ENCODE assay signal across 9 cellular contexts in the genomic region with DNA sequence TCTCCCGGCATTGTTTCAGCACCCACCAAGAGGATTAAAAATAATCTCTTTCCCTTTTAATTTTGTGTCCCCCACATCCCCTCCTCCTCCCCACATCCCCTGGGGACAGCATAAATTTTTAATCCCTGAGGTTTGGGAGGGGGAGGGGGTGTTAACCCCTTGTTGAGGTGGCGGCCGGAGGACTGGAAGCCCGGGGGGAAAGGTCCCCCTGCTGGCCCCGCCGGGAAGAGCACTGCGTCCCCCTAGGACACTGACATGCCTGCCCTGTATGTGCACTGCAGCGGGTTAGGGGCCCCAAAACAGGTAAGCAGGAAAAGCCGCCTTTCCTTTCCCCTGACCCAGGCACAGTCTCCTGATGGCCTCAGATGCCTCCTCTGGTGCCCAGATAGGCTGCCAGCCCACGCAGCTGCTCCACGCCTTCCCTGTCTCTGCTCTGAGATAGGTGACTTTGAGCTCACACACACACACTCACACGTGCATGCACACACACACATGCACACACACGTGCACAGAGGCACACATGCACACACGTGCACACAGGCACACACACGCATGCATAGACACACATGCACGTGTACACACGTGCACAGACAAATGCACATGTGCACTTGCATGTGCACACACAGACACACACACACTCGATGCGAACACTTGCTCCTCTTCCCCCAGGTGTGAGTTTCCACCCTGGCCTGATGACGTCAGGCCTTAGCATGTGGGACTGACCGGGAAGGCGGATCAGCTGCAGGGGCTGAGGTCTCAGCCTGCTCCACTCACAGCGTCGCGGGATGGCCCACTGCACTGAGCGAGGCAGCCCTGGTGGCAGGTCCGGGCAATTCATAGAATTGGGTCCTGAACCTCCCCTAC. TPM values are rescaled to one million over a fixed set of nuclear protein-coding genes. Genes with fewer than 3 reads are reported as not detected.
DNase-seq lines count a peak whose midpoint lies in the region; ATAC-seq, FAIRE-seq and TF ChIP-seq lines count a peak whose summit lies in the region.
"Had no signal": no experiment of that assay in that cellular context is flagged by ENCODE, and none has a peak within 500 bp of the region (broad histone marks: within the 10 kb centered on the region; RNA-seq: fewer than 3 reads in every experiment).

No MANE protein-coding gene starts in this region.

- H4K20me1 ChIP-seq in OCI-LY7 (ENCODE audit: insufficient read depth, low read length): no peaks in the 10 kb centered on the region

- peaks cover 18% of the 10 kb centered on the region; the same call in 1 of the 2 replicates for H3K4me1 ChIP-seq in Caco-2
- H3K4me1 ChIP-seq in OCI-LY7 (ENCODE audit: insufficient read depth, low read length, poor library complexity, severe bottlenecking): no peaks in the 10 kb centered on the region
- H3K4me1 ChIP-seq in mesodermal cell (ENCODE audit: control insufficient read depth, insufficient read depth, low read length, poor library complexity, severe bottlenecking): peaks cover 6% of the 10 kb centered on the region
- no peaks in the 10 kb centered on the region for H3K4me1 ChIP-seq in aorta (ENCODE audit: control insufficient read depth in 1 of 2, insufficient read depth in 2 of 2, low read length in 2 of 2)

- POLR2A ChIA-PET in Caco-2 (lab: Charles Lee): no interaction called here
- POLR2A ChIA-PET in HEK293T (lab: Yijun Ruan, JAX): interaction anchor here (0.7 to 1.0 kb wide), 2 partner anchors 24 to 156 kb away, joined by 3 read pairs; no protein-coding TSS in a partner anchor
- POLR2A ChIA-PET in OCI-LY7 (lab: Charles Lee): interaction anchor here (0.6 to 1.4 kb wide), 2 partner anchors 9 to 139 kb away, joined by 3 read pairs; no protein-coding TSS in a partner anchor

- H3K27me3 ChIP-seq in Caco-2 (replicated peaks; ENCODE audit: control insufficient read depth, insufficient read depth, low read length): no peaks in the 10 kb centered on the region
- H3K27me3 ChIP-seq in aorta (ENCODE audit: control insufficient read depth in 1 of 2, insufficient read depth in 2 of 2, low read length in 1 of 2): no peaks in the 10 kb centered on the region

- H3K79me2 ChIP-seq in OCI-LY7 (ENCODE audit: insufficient read depth, low read depth, low read length): no peaks in the 10 kb centered on the region

- peaks cover 3% of the 10 kb centered on the region for H3K27me3 Mint-ChIP-seq in Caco-2 (ENCODE audit: insufficient read depth, unreplicated experiment)

- no peak overlapping the region for H3K27ac ChIP-seq in OCI-LY7 (ENCODE audit: low read depth, low read length, poor library complexity, severe bottlenecking)
- H3K27ac ChIP-seq in mesodermal cell (ENCODE audit: low read depth, low read length, severe bottlenecking): no peak overlapping the region
- no peak overlapping the region for H3K27ac ChIP-seq in aorta (ENCODE audit: low read depth in 1 of 2, low read length in 2 of 2)

- H3K4me3 ChIP-seq in Caco-2 (ENCODE audit: low read depth, low read length) (no peak overlapping the region; the same call in 1 of the 2 replicates), OCI-LY7 (ENCODE audit: low read depth, low read length, poor library complexity, severe bottlenecking) (no peak overlapping the region), mesodermal cell (ENCODE audit: extremely low read depth, insufficient read depth, low read length, poor library complexity, severe bottlenecking) (peak overlapping the region; percentile 25), aorta (ENCODE audit: low read length in 2 of 2) (no peak overlapping the region)

- H3K4me1 Mint-ChIP-seq in Caco-2 (ENCODE audit: low read depth, unreplicated experiment): peaks cover 7% of the 10 kb centered on the region

- H3K9me3 Mint-ChIP-seq in Caco-2 (ENCODE audit: unreplicated experiment): no peaks in the 10 kb centered on the region

- no peak for FAIRE-seq in H54 (lab: Jason Lieb, UNC)

- H3K36me3 Mint-ChIP-seq in Caco-2 (ENCODE audit: insufficient read depth, unreplicated experiment): no peaks in the 10 kb centered on the region

- H3K36me3 ChIP-seq in Caco-2 (ENCODE audit: control insufficient read depth, insufficient read depth, low read length): no peaks in the 10 kb centered on the region
- no peaks in the 10 kb centered on the region for H3K36me3 ChIP-seq in OCI-LY7 (ENCODE audit: insufficient read depth, low read length)
- no peaks in the 10 kb centered on the region for H3K36me3 ChIP-seq in mesodermal cell (ENCODE audit: control insufficient read depth, insufficient read depth, low read length)
- no peaks in the 10 kb centered on the region for H3K36me3 ChIP-seq in aorta (ENCODE audit: control insufficient read depth in 1 of 2, insufficient read depth in 2 of 2, low read length in 1 of 2)

- DNase-seq in Caco-2: peak in 1 of 2 experiments; percentile 41
- DNase-seq in HEK293T (ENCODE audit: extremely low spot score): peak; percentile 92
- DNase-seq in OCI-LY7 (ENCODE audit: low spot score): peak; percentile 14
- peak; percentile 57 for DNase-seq in cerebellar cortex (ENCODE audit: low spot score)
- DNase-seq in aorta: peak in 1 of 2 donors; percentile 76
- no peak for DNase-seq in H54 (ENCODE audit: insufficient read length, low spot score)
- DNase-seq in central memory CD4-positive, alpha-beta T cell: no peak

- CTCF ChIA-PET in Caco-2 (lab: Charles Lee): no interaction called here
- CTCF ChIA-PET in HEK293T (lab: Yijun Ruan, JAX): interaction anchor here (1.1 to 4.3 kb wide), 3 partner anchors 28 to 154 kb away, joined by 3 to 25 read pairs (median 4); no protein-coding TSS in a partner anchor
- CTCF ChIA-PET in OCI-LY7 (lab: Charles Lee; ENCODE audit: unreplicated experiment): no interaction called here

- intact Hi-C loops in Caco-2 (cut with micrococcal nuclease; ENCODE audit: unreplicated experiment) (loop anchor here (5.0 kb wide), 1 partner anchor 203 kb away; no protein-coding TSS in a partner anchor), OCI-LY7 (cut with micrococcal nuclease; ENCODE audit: unreplicated experiment) (loop anchor here (10.0 kb wide), 1 partner anchor 149 kb away; no protein-coding TSS in a partner anchor), aorta (cut with DNase I) (no loop called here)

- no peaks in the 10 kb centered on the region for H3K9me2 ChIP-seq in OCI-LY7 (ENCODE audit: insufficient read depth, low read length)

- peak overlapping the region; percentile 55 for H3K4me3 Mint-ChIP-seq in Caco-2 (ENCODE audit: unreplicated experiment)

- no TSS peak for BruUV-seq in Caco-2 (replicated peaks; lab: Mats Ljungman, UMichigan)
- no TSS peak for BruUV-seq in OCI-LY7 (replicated peaks; lab: Mats Ljungman, UMichigan)

- H3K9me3 ChIP-seq in Caco-2 (no peaks in the 10 kb centered on the region), OCI-LY7 (ENCODE audit: low read length) (no peaks in the 10 kb centered on the region), mesodermal cell (ENCODE audit: control insufficient read depth, low read length) (no peaks in the 10 kb centered on the region), aorta (ENCODE audit: control insufficient read depth, low read length) (peaks cover 5% of the 10 kb centered on the region)

- no peak for TF ChIP-seq POLR2A in H54 (IDR thresholded peaks at IDR 0.05; ENCODE audit: low read depth, low read length)

- WGBS in mesodermal cell (ENCODE audit: insufficient coverage in 2 of 2), 2 experiments: 20 to 23% methylated on average over 16 to 26 of the region's 27 CpGs
- 25 to 27% methylated on average over 26 to 27 of the region's 27 CpGs for WGBS in aorta, 2 donors

- TF ChIP-seq CTCF in Caco-2 (IDR thresholded peaks at IDR 0.05; ENCODE audit: insufficient read depth in 1 of 2, low read depth in 1 of 2, low read length in 1 of 2, severe bottlenecking in 1 of 2, unreplicated experiment in 1 of 2) (peak; percentile 49 to 60), OCI-LY7 (conservative IDR thresholded peaks at IDR 0.05; ENCODE audit: low read length) (peak; percentile 71)

- no peak overlapping the region for H3K27ac Mint-ChIP-seq in Caco-2 (ENCODE audit: unreplicated experiment)

- no peak overlapping the region for H2AFZ ChIP-seq in OCI-LY7 (ENCODE audit: low read length)

- ATAC-seq in aorta (ENCODE audit: low FRiP score): peak; percentile 37

- H3K4me2 ChIP-seq in OCI-LY7 (ENCODE audit: low read length): no peak overlapping the region

TF ChIP-seq in HEK293T, 16 proteins besides CTCF, POLR2A, EP300 and RAD21:
- TF ChIP-seq, protein P1, sequence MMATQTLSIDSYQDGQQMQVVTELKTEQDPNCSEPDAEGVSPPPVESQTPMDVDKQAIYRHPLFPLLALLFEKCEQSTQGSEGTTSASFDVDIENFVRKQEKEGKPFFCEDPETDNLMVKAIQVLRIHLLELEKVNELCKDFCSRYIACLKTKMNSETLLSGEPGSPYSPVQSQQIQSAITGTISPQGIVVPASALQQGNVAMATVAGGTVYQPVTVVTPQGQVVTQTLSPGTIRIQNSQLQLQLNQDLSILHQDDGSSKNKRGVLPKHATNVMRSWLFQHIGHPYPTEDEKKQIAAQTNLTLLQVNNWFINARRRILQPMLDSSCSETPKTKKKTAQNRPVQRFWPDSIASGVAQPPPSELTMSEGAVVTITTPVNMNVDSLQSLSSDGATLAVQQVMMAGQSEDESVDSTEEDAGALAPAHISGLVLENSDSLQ (IDR thresholded peaks at IDR 0.05): no peak
- no peak for TF ChIP-seq TARDBP (IDR thresholded peaks at IDR 0.05)
- no peak for TF ChIP-seq NFRKB (IDR thresholded peaks at IDR 0.05)
- TF ChIP-seq HDGF (IDR thresholded peaks at IDR 0.05; ENCODE audit: borderline replicate concordance): no peak
- TF ChIP-seq FOXK2 (IDR thresholded peaks at IDR 0.05): no peak
- TF ChIP-seq LEF1 (IDR thresholded peaks at IDR 0.05; ENCODE audit: borderline replicate concordance): no peak
- no peak for TF ChIP-seq SP1 (IDR thresholded peaks at IDR 0.05)
- no peak for TF ChIP-seq CTBP1 (IDR thresholded peaks at IDR 0.05; ENCODE audit: borderline replicate concordance)
- TF ChIP-seq ELF4 (IDR thresholded peaks at IDR 0.05): no peak
- no peak for TF ChIP-seq FOXM1 (IDR thresholded peaks at IDR 0.05; ENCODE audit: borderline replicate concordance)
- TF ChIP-seq BHLHE40 (IDR thresholded peaks at IDR 0.05; ENCODE audit: borderline replicate concordance): no peak
- TF ChIP-seq ARNT (IDR thresholded peaks at IDR 0.05): no peak
- TF ChIP-seq L3MBTL2 (conservative IDR thresholded peaks at IDR 0.05): no peak
- no peak for TF ChIP-seq SUZ12 (IDR thresholded peaks at IDR 0.05)
- no peak for TF ChIP-seq ZNF384 (IDR thresholded peaks at IDR 0.05)
- TF ChIP-seq FOXA1 (IDR thresholded peaks at IDR 0.05): no peak

RNA-seq across cellular contexts. Expression of gene CNPY1, which starts 12.3 kb away (rescaled TPM):
- total RNA-seq in Caco-2 (2022): not detected in 2 replicates
- not detected in 2 replicates for total RNA-seq in OCI-LY7 (2014; rRNA removed; shearing (Covaris generic))
- not detected in 2 replicates for total RNA-seq in OCI-LY7 (2022)
- polyA plus RNA-seq in mesodermal cell (2013, experiment 1 of 2): 1.5 TPM
- 0.56 TPM for polyA plus RNA-seq in mesodermal cell (2013, experiment 2 of 2)
- not detected for total RNA-seq in aorta
- not detected for polyA plus RNA-seq in aorta
- total RNA-seq: renal cortical epithelial cell had no signal

Comparison
In these comparisons a context has a peak if more than half of its experiments do, and no peak if none do; other contexts are left out.
1. DNase-seq: peak in HEK293T (single experiment), OCI-LY7 (single experiment) and cerebellar cortex (single experiment); none in H54 (single experiment) and central memory CD4-positive, alpha-beta T cell (single experiment).
2. intact Hi-C loops: an anchor here in Caco-2 (5.0 kb wide) and OCI-LY7 (10.0 kb wide); none called in aorta.